8 cellular contexts compared by ENCODE assay signal in the genomic region with DNA sequence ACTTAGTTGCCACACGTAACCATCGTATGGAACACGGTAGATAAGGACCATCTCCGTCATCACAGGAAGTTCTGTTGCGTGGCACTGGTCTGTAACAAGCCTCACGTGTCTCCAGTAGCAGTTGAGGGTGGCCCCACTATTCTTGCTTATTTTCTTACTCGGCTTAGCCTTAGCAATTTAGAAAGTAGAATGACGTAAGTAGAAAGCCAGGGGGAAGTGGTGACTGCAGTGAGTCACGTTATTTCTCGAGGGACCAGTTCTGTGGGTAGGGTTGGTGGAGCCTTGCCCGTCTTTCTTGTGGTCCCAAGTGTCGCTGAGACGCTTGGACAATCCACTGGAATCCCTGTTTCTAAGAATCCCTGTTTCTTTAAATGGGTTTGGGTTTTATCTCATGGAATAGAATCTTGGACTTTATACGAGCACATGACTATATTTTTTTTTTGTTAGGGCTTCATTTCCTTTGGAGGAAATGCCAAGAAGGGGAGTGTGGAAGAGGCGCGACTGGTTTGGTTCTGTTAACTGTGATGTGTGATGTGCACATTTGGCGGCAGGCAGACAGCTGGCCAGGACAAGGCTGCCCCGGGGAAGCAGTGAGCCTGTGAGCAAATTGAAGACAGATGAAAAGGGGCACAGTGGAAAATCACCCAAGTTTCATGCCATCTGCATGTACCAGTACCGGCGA.
A peak's percentile ranks its signal among the peaks of the same experiment; 100 is the strongest.
DNase-seq lines count a peak whose midpoint lies in the region; ATAC-seq and TF ChIP-seq lines count a peak whose summit lies in the region.

No MANE protein-coding gene starts in this region.

- H3K4me3 ChIP-seq in AG04449 (ENCODE audit: low read depth, low read length) (no peak overlapping the region), mammary epithelial cell (replicated peaks in 1 of 3; ENCODE audit: insufficient read depth in 1 of 3, low read depth in 2 of 3, low read length in 3 of 3) (no peak overlapping the region), mesenchymal stem cell (ENCODE audit: insufficient read depth in 1 of 2, low read depth in 1 of 2, low read length in 2 of 2) (no peak overlapping the region)

- H3K36me3 ChIP-seq in mammary epithelial cell (ENCODE audit: insufficient read depth, low read length) (no peaks in the 10 kb centered on the region), mesenchymal stem cell (ENCODE audit: control insufficient read depth in 1 of 2, insufficient read depth in 2 of 2, low read depth in 1 of 2, low read length in 2 of 2) (peaks cover 17 to 26% of the 10 kb centered on the region in 2 experiments)

- peak overlapping the region; percentile 76 for H3K4me3 Mint-ChIP-seq in activated B cell treated with CpG ODN at 0.5 μM for 24 hours
- H3K4me3 Mint-ChIP-seq in stimulated activated memory B cell treated with anti-CD40 and anti-IgM and Interleukin-4, amounts not matched to agents 10 μg/mL and 1 μg/mL and 100 μg/mL, for 72 hours, result peak overlapping the region; percentile 77

- H3K27me3 Mint-ChIP-seq in activated B cell treated with CpG ODN at 0.5 μM for 24 hours, result no peaks in the 10 kb centered on the region
- no peaks in the 10 kb centered on the region for H3K27me3 Mint-ChIP-seq in stimulated activated memory B cell treated with anti-CD40 and anti-IgM and Interleukin-4, amounts not matched to agents 10 μg/mL and 1 μg/mL and 100 μg/mL, for 72 hours

- H3K14ac ChIP-seq in mesenchymal stem cell (ENCODE audit: low read length in 2 of 2), result no peak overlapping the region

- H2BK15ac ChIP-seq in mesenchymal stem cell (ENCODE audit: low read depth, poor library complexity, severe bottlenecking), result peak overlapping the region; percentile 50

- peak overlapping the region; percentile 76 for H4K91ac ChIP-seq in mesenchymal stem cell (ENCODE audit: low read length)

- peak overlapping the region; percentile 97 for H3K27ac Mint-ChIP-seq in activated B cell treated with CpG ODN at 0.5 μM for 24 hours
- peak overlapping the region; percentile 96 for H3K27ac Mint-ChIP-seq in stimulated activated memory B cell treated with anti-CD40 and anti-IgM and Interleukin-4, amounts not matched to agents 10 μg/mL and 1 μg/mL and 100 μg/mL, for 72 hours

- H3K4me1 Mint-ChIP-seq in activated B cell treated with CpG ODN at 0.5 μM for 24 hours, result peaks cover 74% of the 10 kb centered on the region
- peaks cover 60% of the 10 kb centered on the region for H3K4me1 Mint-ChIP-seq in stimulated activated memory B cell treated with anti-CD40 and anti-IgM and Interleukin-4, amounts not matched to agents 10 μg/mL and 1 μg/mL and 100 μg/mL, for 72 hours

- TF ChIP-seq CTCF in AG04449 (IDR thresholded peaks at IDR 0.05; ENCODE audit: insufficient read depth, low read length, missing control alignments), result no peak
- TF ChIP-seq CTCF in activated B cell treated with CpG ODN at 0.5 μM for 24 hours (IDR thresholded peaks at IDR 0.05), result no peak
- no peak for TF ChIP-seq CTCF in mammary epithelial cell (conservative IDR thresholded peaks at IDR 0.05 in 1 of 2, IDR thresholded peaks at IDR 0.05 in 1 of 2; ENCODE audit: extremely low read depth in 1 of 2, insufficient read depth in 1 of 2, low read depth in 1 of 2, low read length in 2 of 2)

- H2BK12ac ChIP-seq in mesenchymal stem cell (ENCODE audit: low read length in 2 of 2), result peak overlapping the region; percentile 49 to 78

- H3K4ac ChIP-seq in mesenchymal stem cell (ENCODE audit: low read depth in 1 of 2, low read length in 2 of 2), result no peak overlapping the region

- 81% methylated on average over 18 of the region's 20 CpGs for WGBS in mammary epithelial cell (ENCODE audit: low coverage, missing lambda C conversion rate)
- 58% methylated on average over 20 of the region's 20 CpGs for WGBS in mesenchymal stem cell

- no peak overlapping the region for H4K8ac ChIP-seq in mesenchymal stem cell (ENCODE audit: low read length)

- H4K20me1 ChIP-seq in mammary epithelial cell (ENCODE audit: insufficient read depth, low read length), result no peaks in the 10 kb centered on the region

- H3K18ac ChIP-seq in mesenchymal stem cell (ENCODE audit: low read depth in 1 of 2, low read length in 2 of 2), result peak overlapping the region; percentile 51 to 55

- H3K79me1 ChIP-seq in mesenchymal stem cell (replicated peaks; ENCODE audit: low read length, poor library complexity, severe bottlenecking), result no peaks in the 10 kb centered on the region

- H3K9me3 Mint-ChIP-seq in activated B cell treated with CpG ODN at 0.5 μM for 24 hours, result peaks cover 2% of the 10 kb centered on the region
- H3K9me3 Mint-ChIP-seq in stimulated activated memory B cell treated with anti-CD40 and anti-IgM and Interleukin-4, amounts not matched to agents 10 μg/mL and 1 μg/mL and 100 μg/mL, for 72 hours, result no peaks in the 10 kb centered on the region

- in situ Hi-C loops in mammary epithelial cell (cut with MboI; ENCODE audit: low sequenced_read_pairs in 2 of 2), result no loop called here

- H3K4me2 ChIP-seq in mammary epithelial cell (ENCODE audit: insufficient read depth, low read depth, low read length) (no peak overlapping the region), mesenchymal stem cell (ENCODE audit: low read length, poor library complexity, severe bottlenecking) (no peak overlapping the region)

- H3K4me1 ChIP-seq in mammary epithelial cell (ENCODE audit: insufficient read depth, low read length), result no peaks in the 10 kb centered on the region
- H3K4me1 ChIP-seq in mesenchymal stem cell (ENCODE audit: control insufficient read depth, insufficient read depth, low read depth, low read length), result peaks cover 18% of the 10 kb centered on the region

- dilution Hi-C loops in mammary epithelial cell (cut with HindIII; ENCODE audit: low sequenced_read_pairs), result no loop called here

- H3K27me3 ChIP-seq in mammary epithelial cell (ENCODE audit: insufficient read depth, low read length) (no peaks in the 10 kb centered on the region), mesenchymal stem cell (ENCODE audit: control insufficient read depth in 1 of 2, insufficient read depth in 1 of 2, low read length in 2 of 2) (no peaks in the 10 kb centered on the region)

- peak; percentile 79 for ATAC-seq in GM19351 (IDR thresholded peaks at IDR 0.05; ENCODE audit: unreplicated experiment)
- peak; percentile 90 for ATAC-seq in HG03520 (IDR thresholded peaks at IDR 0.05; ENCODE audit: unreplicated experiment)
- peak; percentile 75 for ATAC-seq in activated B cell treated with CpG ODN at 0.5 μM for 24 hours (ENCODE audit: low read depth)
- peak; percentile 93 for ATAC-seq in stimulated activated memory B cell treated with anti-CD40 and anti-IgM and Interleukin-4, amounts not matched to agents 10 μg/mL and 1 μg/mL and 100 μg/mL, for 72 hours

- BruUV-seq in mammary epithelial cell (replicated peaks; lab: Mats Ljungman, UMichigan), result no TSS peak

- DNase-seq in AG04449 (ENCODE audit: low read depth, low spot score), result peak; percentile 96
- DNase-seq in activated B cell treated with CpG ODN at 0.5 μM for 24 hours, result peak; percentile 58
- peak; percentile 12 for DNase-seq in mammary epithelial cell
- peak; percentile 97 for DNase-seq in mesenchymal stem cell
- no peak for DNase-seq in DMS153 (lab: John Stamatoyannopoulos, UW)

- H2BK5ac ChIP-seq in mesenchymal stem cell (ENCODE audit: low read depth, low read length, poor library complexity, severe bottlenecking), result no peak overlapping the region

- H2AFZ ChIP-seq in mammary epithelial cell (ENCODE audit: low read depth, low read length) (no peak overlapping the region), mesenchymal stem cell (ENCODE audit: low read depth, low read length) (no peak overlapping the region)

- POLR2A ChIA-PET in AG04449 (lab: Yijun Ruan, JAX), result no interaction called here
- POLR2A ChIA-PET in activated B cell treated with CpG ODN at 0.5 μM for 24 hours (lab: Charles Lee), result interaction anchor here (0.6 to 2.0 kb wide), 8 partner anchors 10 to 97 kb away, joined by 3 to 27 read pairs (median 6); a partner anchor contains a TSS

- intact Hi-C loops in activated B cell treated with CpG ODN at 0.5 μM for 24 hours (cut with micrococcal nuclease) (loop anchor here (1.0 to 5.0 kb wide), 11 partner anchors 11 to 781 kb away; a partner anchor contains a TSS), mammary epithelial cell (cut with micrococcal nuclease) (no loop called here)

- CTCF ChIA-PET in AG04449 (lab: Yijun Ruan, JAX), result interaction anchor here (1.0 kb wide), 2 partner anchors 29 to 131 kb away, joined by 3 to 4 read pairs; no protein-coding TSS in a partner anchor
- CTCF ChIA-PET in activated B cell treated with CpG ODN at 0.5 μM for 24 hours (lab: Charles Lee), result interaction anchor here (0.9 to 1.1 kb wide), 4 partner anchors 11 to 127 kb away, joined by 3 to 5 read pairs (median 3); no protein-coding TSS in a partner anchor
- CTCF ChIA-PET in mammary epithelial cell (lab: Charles Lee; ENCODE audit: low non-redundant PET), result no interaction called here

- H3K9me3 ChIP-seq in mammary epithelial cell (replicated peaks; ENCODE audit: insufficient read depth, low read length), result no peaks in the 10 kb centered on the region
- H3K9me3 ChIP-seq in mesenchymal stem cell (ENCODE audit: control insufficient read depth, low read length), result no peaks in the 10 kb centered on the region

- H3K9ac ChIP-seq in mammary epithelial cell (ENCODE audit: insufficient read depth, low read length), result no peak overlapping the region
- peak overlapping the region; percentile 84 for H3K9ac ChIP-seq in mesenchymal stem cell (ENCODE audit: low read length)

- no peaks in the 10 kb centered on the region for H3K79me2 ChIP-seq in mammary epithelial cell (ENCODE audit: insufficient read depth, low read length)

- H3K27ac ChIP-seq in mammary epithelial cell (ENCODE audit: insufficient read depth, low read depth, low read length), result no peak overlapping the region
- peak overlapping the region; percentile 57 for H3K27ac ChIP-seq in mesenchymal stem cell (ENCODE audit: low read length, poor library complexity, severe bottlenecking)

- H2BK120ac ChIP-seq in mesenchymal stem cell (ENCODE audit: low read depth, low read length), result peak overlapping the region; percentile 9

- H3K36me3 Mint-ChIP-seq in activated B cell treated with CpG ODN at 0.5 μM for 24 hours (ENCODE audit: low read depth), result peaks cover 3% of the 10 kb centered on the region
- H3K36me3 Mint-ChIP-seq in stimulated activated memory B cell treated with anti-CD40 and anti-IgM and Interleukin-4, amounts not matched to agents 10 μg/mL and 1 μg/mL and 100 μg/mL, for 72 hours, result no peaks in the 10 kb centered on the region

- peak overlapping the region; percentile 29 for H2AK5ac ChIP-seq in mesenchymal stem cell (ENCODE audit: low read length, severe bottlenecking)

- peak overlapping the region in 1 of 2 experiments; percentile 38 for H3K23ac ChIP-seq in mesenchymal stem cell (ENCODE audit: low read length in 2 of 2)
